Comparison of ENCODE assay signal across 21 cellular contexts in the genomic region with DNA sequence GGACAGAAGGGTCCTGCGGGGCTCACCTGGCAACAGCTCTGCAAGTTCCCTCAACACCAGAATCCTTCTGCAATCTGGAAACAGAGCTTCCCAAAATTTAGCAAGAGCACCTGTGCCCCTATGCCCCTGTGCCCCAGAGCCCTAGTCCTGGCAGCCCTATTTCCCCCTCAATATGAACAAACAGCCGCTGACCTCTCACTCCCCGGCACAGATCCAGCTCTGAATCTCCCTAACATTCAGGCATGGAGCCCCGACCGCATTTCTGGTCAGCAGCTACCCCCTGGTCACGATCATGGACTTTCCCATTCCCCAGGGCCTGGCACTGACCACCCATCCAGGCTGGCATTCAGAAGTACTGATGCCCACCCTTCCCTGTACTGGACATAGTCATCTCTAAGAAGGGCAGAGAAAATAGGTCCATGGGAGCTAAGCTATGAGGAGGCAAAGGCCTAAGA.
DNase-seq lines count a peak whose midpoint lies in the region; ATAC-seq and TF ChIP-seq lines count a peak whose summit lies in the region.
"Had no signal": no experiment of that assay in that cellular context is flagged by ENCODE, and none has a peak within 500 bp of the region (broad histone marks: within the 10 kb centered on the region; RNA-seq: fewer than 3 reads in every experiment).

No MANE protein-coding gene starts in this region.

- no peaks in the 10 kb centered on the region for H3K9me3 ChIP-seq in ES-I3 (ENCODE audit: control insufficient read depth, insufficient read depth, low read length)
- no peaks in the 10 kb centered on the region for H3K9me3 ChIP-seq in IMR-90 (ENCODE audit: control insufficient read depth, insufficient read depth, low read length)
- no peaks in the 10 kb centered on the region for H3K9me3 ChIP-seq in sigmoid colon
- no peaks in the 10 kb centered on the region for H3K9me3 ChIP-seq in OCI-LY7 (ENCODE audit: low read length)
- H3K9me3 ChIP-seq: ascending aorta, thoracic aorta had no signal

- no peak for TF ChIP-seq RAD21 in IMR-90 (IDR thresholded peaks at IDR 0.05; ENCODE audit: low read length)

- H3K18ac ChIP-seq in IMR-90 (ENCODE audit: low read depth, low read length): no peak overlapping the region

- H2AK9ac ChIP-seq in IMR-90 (replicated peaks; ENCODE audit: low read depth, low read length, poor library complexity): no peak overlapping the region

- DNase-seq in IMR-90 (no peak), mesenteric fat pad (ENCODE audit: low spot score) (peak; percentile 65), sigmoid colon (no peak), OCI-LY7 (ENCODE audit: low spot score) (no peak)
- DNase-seq in central memory CD8-positive, alpha-beta T cell (ENCODE audit: low spot score in 2 of 2): no peak
- DNase-seq in activated T-helper 2 cell treated with anti-CD3 and anti-CD28 coated beads, Interferon-gamma antibody, Interleukin-2, Interleukin-4, amounts not matched to agents 10 μg/mL and 5 μg/mL and 100 μg/mL, durations not matched to agents 14 hours and 24 hours and 36 hours (ENCODE audit: low spot score): no peak
- DNase-seq: activated CD4-positive, alpha-beta memory T cell treated with anti-CD3 and anti-CD28 coated beads for 36 hours; activated naive CD8-positive, alpha-beta T cell treated with anti-CD3 and anti-CD28 coated beads for 36 hours; kidney glomerular epithelial cell; NCI-H1048; NCI-H1694; NCI-H2171; NCI-H524; NK-92 treated with Interleukin-12 subunit alpha and Interleukin-12 subunit beta, amount 100 ng/mL, for 24 hours; SIG-M5; stimulated activated naive CD8-positive, alpha-beta T cell treated with anti-CD3 and anti-CD28 coated beads, Interleukin-15, Interleukin-2, amounts not matched to agents 100 U/mL and 50 U/mL, for 24 hours had no signal

- H4K8ac ChIP-seq in IMR-90 (ENCODE audit: low read depth in 2 of 2, low read length in 2 of 2): no peak overlapping the region

- no peak overlapping the region for H4K91ac ChIP-seq in IMR-90 (ENCODE audit: insufficient read depth, low read depth, low read length)

- H3K27ac Mint-ChIP-seq in central memory CD8-positive, alpha-beta T cell (ENCODE audit: low read depth): peak overlapping the region; percentile 53
- H3K27ac Mint-ChIP-seq in activated T-helper 2 cell treated with anti-CD3 and anti-CD28 coated beads, Interferon-gamma antibody, Interleukin-2, Interleukin-4, amounts not matched to agents 10 μg/mL and 5 μg/mL and 100 μg/mL, durations not matched to agents 14 hours and 24 hours and 36 hours: no peak overlapping the region
- H3K27ac Mint-ChIP-seq: activated CD4-positive, alpha-beta memory T cell treated with anti-CD3 and anti-CD28 coated beads for 36 hours; activated naive CD8-positive, alpha-beta T cell treated with anti-CD3 and anti-CD28 coated beads for 36 hours; activated T-helper 17 cell treated with anti-CD3 and anti-CD28 coated beads, Interleukin-2, amount 50 U/mL, for 72 hours had no signal

- H3K36me3 Mint-ChIP-seq in central memory CD8-positive, alpha-beta T cell (ENCODE audit: insufficient read depth): peaks cover 9% of the 10 kb centered on the region
- peaks cover 7% of the 10 kb centered on the region for H3K36me3 Mint-ChIP-seq in activated T-helper 2 cell treated with anti-CD3 and anti-CD28 coated beads, Interferon-gamma antibody, Interleukin-2, Interleukin-4, amounts not matched to agents 10 μg/mL and 5 μg/mL and 100 μg/mL, durations not matched to agents 14 hours and 24 hours and 36 hours (ENCODE audit: low read depth)
- H3K36me3 Mint-ChIP-seq: activated CD4-positive, alpha-beta memory T cell treated with anti-CD3 and anti-CD28 coated beads for 36 hours; activated naive CD8-positive, alpha-beta T cell treated with anti-CD3 and anti-CD28 coated beads for 36 hours had no signal

- no peak overlapping the region for H3K4me3 Mint-ChIP-seq in central memory CD8-positive, alpha-beta T cell
- no peak overlapping the region for H3K4me3 Mint-ChIP-seq in activated T-helper 2 cell treated with anti-CD3 and anti-CD28 coated beads, Interferon-gamma antibody, Interleukin-2, Interleukin-4, amounts not matched to agents 10 μg/mL and 5 μg/mL and 100 μg/mL, durations not matched to agents 14 hours and 24 hours and 36 hours (ENCODE audit: low read depth)
- H3K4me3 Mint-ChIP-seq: activated CD4-positive, alpha-beta memory T cell treated with anti-CD3 and anti-CD28 coated beads for 36 hours; activated naive CD8-positive, alpha-beta T cell treated with anti-CD3 and anti-CD28 coated beads for 36 hours; activated T-helper 17 cell treated with anti-CD3 and anti-CD28 coated beads, Interleukin-2, amount 50 U/mL, for 72 hours had no signal

- H4K20me1 ChIP-seq in IMR-90 (ENCODE audit: insufficient read depth, low read length) (no peaks in the 10 kb centered on the region), OCI-LY7 (ENCODE audit: insufficient read depth, low read length) (no peaks in the 10 kb centered on the region)

- H3K4me1 ChIP-seq in ES-I3 (ENCODE audit: insufficient read depth, low read length) (peaks cover 12% of the 10 kb centered on the region; the same call in 1 of the 2 replicates), IMR-90 (ENCODE audit: control insufficient read depth, insufficient read depth, low read length) (peaks cover 11% of the 10 kb centered on the region), sigmoid colon (peaks cover 0 to 19% (median 16%) of the 10 kb centered on the region in 4 donors), OCI-LY7 (ENCODE audit: insufficient read depth, low read length, poor library complexity, severe bottlenecking) (peaks cover 38% of the 10 kb centered on the region)

- H3K4ac ChIP-seq in IMR-90 (ENCODE audit: low read depth, low read length): no peak overlapping the region

- POLR2A ChIA-PET in IMR-90 (lab: Charles Lee; ENCODE audit: unreplicated experiment) (no interaction called here), OCI-LY7 (lab: Charles Lee) (interaction anchor here (0.7 kb wide), 2 partner anchors 169 to 324 kb away, joined by 3 to 7 read pairs; no protein-coding TSS in a partner anchor)

- peaks cover 8% of the 10 kb centered on the region for H3K4me1 Mint-ChIP-seq in central memory CD8-positive, alpha-beta T cell
- H3K4me1 Mint-ChIP-seq in activated T-helper 2 cell treated with anti-CD3 and anti-CD28 coated beads, Interferon-gamma antibody, Interleukin-2, Interleukin-4, amounts not matched to agents 10 μg/mL and 5 μg/mL and 100 μg/mL, durations not matched to agents 14 hours and 24 hours and 36 hours (ENCODE audit: low read depth): peaks cover 6% of the 10 kb centered on the region
- H3K4me1 Mint-ChIP-seq: activated T-helper 17 cell treated with anti-CD3 and anti-CD28 coated beads, Interleukin-2, amount 50 U/mL, for 72 hours had no signal

- no peak overlapping the region for H2BK5ac ChIP-seq in IMR-90 (ENCODE audit: low read depth, low read length, poor library complexity, severe bottlenecking)

- BruUV-seq in IMR-90 (replicated peaks; lab: Mats Ljungman, UMichigan): no TSS peak
- no TSS peak for BruUV-seq in OCI-LY7 (replicated peaks; lab: Mats Ljungman, UMichigan)

- no peak overlapping the region; the same call in 2 of the 3 replicates for H2BK15ac ChIP-seq in IMR-90 (ENCODE audit: low read depth, low read length)

- H3K9me1 ChIP-seq in IMR-90 (ENCODE audit: insufficient read depth, low read length): peaks cover 8% of the 10 kb centered on the region; the same call in 1 of the 2 replicates

- H3K27me3 ChIP-seq in IMR-90 (ENCODE audit: control insufficient read depth, insufficient read depth, low read length) (no peaks in the 10 kb centered on the region), sigmoid colon (peaks cover 0 to 2% (median 0%) of the 10 kb centered on the region in 3 donors)
- H3K27me3 ChIP-seq: ascending aorta had no signal

- intact Hi-C loops in IMR-90 (cut with micrococcal nuclease): loop anchor here (10.0 kb wide), 1 partner anchor 422 kb away; no protein-coding TSS in a partner anchor
- intact Hi-C loops in sigmoid colon (cut with DNase I): no loop called here
- intact Hi-C loops in activated T-helper 2 cell treated with anti-CD3 and anti-CD28 coated beads, Interferon-gamma antibody, Interleukin-2, Interleukin-4, amounts not matched to agents 10 μg/mL and 5 μg/mL and 100 μg/mL, durations not matched to agents 14 hours and 24 hours and 36 hours (cut with micrococcal nuclease): loop anchor here (10.0 kb wide), 2 partner anchors 162 to 422 kb away; no protein-coding TSS in a partner anchor
- intact Hi-C loops in OCI-LY7 (cut with micrococcal nuclease; ENCODE audit: unreplicated experiment): loop anchor here (10.0 kb wide), 1 partner anchor 422 kb away; no protein-coding TSS in a partner anchor

- no peak overlapping the region; the same call in 1 of the 2 replicates for H2AK5ac ChIP-seq in IMR-90 (ENCODE audit: low read depth, low read length)

- H3K79me2 ChIP-seq in OCI-LY7 (ENCODE audit: insufficient read depth, low read depth, low read length): no peaks in the 10 kb centered on the region

- H2BK120ac ChIP-seq in IMR-90 (ENCODE audit: low read depth, low read length): no peak overlapping the region

- no peak overlapping the region for H3K27ac ChIP-seq in IMR-90 (ENCODE audit: insufficient read depth, low read length)
- H3K27ac ChIP-seq in sigmoid colon: no peak overlapping the region
- no peak overlapping the region for H3K27ac ChIP-seq in OCI-LY7 (ENCODE audit: low read depth, low read length, poor library complexity, severe bottlenecking)
- H3K27ac ChIP-seq: ascending aorta, thoracic aorta had no signal

- no peak overlapping the region for H3K23ac ChIP-seq in IMR-90 (ENCODE audit: low read depth, low read length)

- H3K9ac ChIP-seq in ES-I3 (ENCODE audit: low read depth, low read length) (peak overlapping the region; percentile 75; the same call in 1 of the 2 replicates), IMR-90 (ENCODE audit: low read depth, low read length) (no peak overlapping the region)

- dilution Hi-C loops in IMR-90 (cut with HindIII; ENCODE audit: low sequenced_read_pairs, unreplicated experiment): no loop called here

- TF ChIP-seq POLR2A in IMR-90 (IDR thresholded peaks at IDR 0.05; ENCODE audit: low read depth, low read length) (no peak), sigmoid colon (IDR thresholded peaks at IDR 0.05) (no peak)

- no peak for TF ChIP-seq CTCF in IMR-90 (conservative IDR thresholded peaks at IDR 0.05; ENCODE audit: low read depth, low read length)
- no peak for TF ChIP-seq CTCF in sigmoid colon (IDR thresholded peaks at IDR 0.05)
- TF ChIP-seq CTCF in OCI-LY7 (conservative IDR thresholded peaks at IDR 0.05; ENCODE audit: low read length): no peak

- no peak overlapping the region for H2BK20ac ChIP-seq in IMR-90 (ENCODE audit: low read depth, low read length)

- no peak overlapping the region for H3K14ac ChIP-seq in IMR-90 (replicated peaks; ENCODE audit: low read depth, low read length)

- CTCF ChIA-PET in IMR-90 (lab: Yijun Ruan, JAX): no interaction called here
- CTCF ChIA-PET in OCI-LY7 (lab: Charles Lee; ENCODE audit: unreplicated experiment): no interaction called here

- H3K9me3 Mint-ChIP-seq in central memory CD8-positive, alpha-beta T cell: no peaks in the 10 kb centered on the region
- H3K9me3 Mint-ChIP-seq in activated T-helper 2 cell treated with anti-CD3 and anti-CD28 coated beads, Interferon-gamma antibody, Interleukin-2, Interleukin-4, amounts not matched to agents 10 μg/mL and 5 μg/mL and 100 μg/mL, durations not matched to agents 14 hours and 24 hours and 36 hours: no peaks in the 10 kb centered on the region
- H3K9me3 Mint-ChIP-seq: activated CD4-positive, alpha-beta memory T cell treated with anti-CD3 and anti-CD28 coated beads for 36 hours; activated naive CD8-positive, alpha-beta T cell treated with anti-CD3 and anti-CD28 coated beads for 36 hours; activated T-helper 17 cell treated with anti-CD3 and anti-CD28 coated beads, Interleukin-2, amount 50 U/mL, for 72 hours had no signal

- H3K4me3 ChIP-seq in IMR-90 (ENCODE audit: insufficient read depth, low read depth, low read length) (no peak overlapping the region), sigmoid colon (no peak overlapping the region), OCI-LY7 (ENCODE audit: low read depth, low read length, poor library complexity, severe bottlenecking) (no peak overlapping the region)
- H3K4me3 ChIP-seq: ascending aorta, thoracic aorta had no signal

- H3K4me2 ChIP-seq in IMR-90 (ENCODE audit: low read depth, low read length) (no peak overlapping the region), OCI-LY7 (ENCODE audit: low read length) (no peak overlapping the region)

- 80% methylated on average over 1 of the region's 6 CpGs; no CpG with 5 or more reads in 1 of the 2 experiments for WGBS in IMR-90 (ENCODE audit: extremely low coverage in 2 of 2, insufficient read length in 1 of 2), 2 experiments
- 94 to 96% methylated on average over 6 of the region's 6 CpGs for WGBS in sigmoid colon, 2 donors

- H3K27me3 Mint-ChIP-seq in central memory CD8-positive, alpha-beta T cell: no peaks in the 10 kb centered on the region
- H3K27me3 Mint-ChIP-seq in activated T-helper 2 cell treated with anti-CD3 and anti-CD28 coated beads, Interferon-gamma antibody, Interleukin-2, Interleukin-4, amounts not matched to agents 10 μg/mL and 5 μg/mL and 100 μg/mL, durations not matched to agents 14 hours and 24 hours and 36 hours (ENCODE audit: low read depth): peaks cover 2% of the 10 kb centered on the region
- H3K27me3 Mint-ChIP-seq: activated CD4-positive, alpha-beta memory T cell treated with anti-CD3 and anti-CD28 coated beads for 36 hours; activated T-helper 17 cell treated with anti-CD3 and anti-CD28 coated beads, Interleukin-2, amount 50 U/mL, for 72 hours had no signal

- H2AFZ ChIP-seq in IMR-90 (replicated peaks; ENCODE audit: low read length, poor library complexity): peak overlapping the region; percentile 51
- H2AFZ ChIP-seq in OCI-LY7 (ENCODE audit: low read length): no peak overlapping the region

- TF ChIP-seq EP300 in sigmoid colon (IDR thresholded peaks at IDR 0.05): no peak

- in situ Hi-C loops in IMR-90 (cut with MboI; ENCODE audit: low sequenced_read_pairs): no loop called here

- H3K36me3 ChIP-seq in ES-I3 (ENCODE audit: insufficient read depth, low read length) (no peaks in the 10 kb centered on the region), IMR-90 (ENCODE audit: control insufficient read depth, insufficient read depth, low read length) (no peaks in the 10 kb centered on the region), sigmoid colon (no peaks in the 10 kb centered on the region), OCI-LY7 (ENCODE audit: insufficient read depth, low read length) (no peaks in the 10 kb centered on the region; the same call in 1 of the 2 replicates)
- H3K36me3 ChIP-seq: ascending aorta, thoracic aorta had no signal

- H4K5ac ChIP-seq in IMR-90 (ENCODE audit: low read depth, low read length): no peak overlapping the region

- H3K9me2 ChIP-seq in OCI-LY7 (ENCODE audit: insufficient read depth, low read length): no peaks in the 10 kb centered on the region

- no peak for ATAC-seq in IMR-90 (ENCODE audit: low read depth)
- ATAC-seq in central memory CD8-positive, alpha-beta T cell (replicated peaks; ENCODE audit: extremely low read depth, poor library complexity, severe bottlenecking): no peak
- ATAC-seq: activated T-helper 17 cell treated with anti-CD3 and anti-CD28 coated beads, Interleukin-2, amount 50 U/mL, for 72 hours; Panc1; stimulated activated naive CD8-positive, alpha-beta T cell treated with anti-CD3 and anti-CD28 coated beads, Interleukin-15, Interleukin-2, amounts not matched to agents 100 U/mL and 50 U/mL, for 24 hours had no signal

- H3K79me1 ChIP-seq in IMR-90 (ENCODE audit: low read depth in 1 of 2, low read length in 2 of 2): peaks cover 1 to 41% of the 10 kb centered on the region in 2 experiments; a peak in 2 of 4 replicates

- H3K56ac ChIP-seq in IMR-90 (ENCODE audit: extremely low read depth, insufficient read depth, low read length): no peak overlapping the region
